ENCODE assay signal across 1 cellular context in the genomic region with DNA sequence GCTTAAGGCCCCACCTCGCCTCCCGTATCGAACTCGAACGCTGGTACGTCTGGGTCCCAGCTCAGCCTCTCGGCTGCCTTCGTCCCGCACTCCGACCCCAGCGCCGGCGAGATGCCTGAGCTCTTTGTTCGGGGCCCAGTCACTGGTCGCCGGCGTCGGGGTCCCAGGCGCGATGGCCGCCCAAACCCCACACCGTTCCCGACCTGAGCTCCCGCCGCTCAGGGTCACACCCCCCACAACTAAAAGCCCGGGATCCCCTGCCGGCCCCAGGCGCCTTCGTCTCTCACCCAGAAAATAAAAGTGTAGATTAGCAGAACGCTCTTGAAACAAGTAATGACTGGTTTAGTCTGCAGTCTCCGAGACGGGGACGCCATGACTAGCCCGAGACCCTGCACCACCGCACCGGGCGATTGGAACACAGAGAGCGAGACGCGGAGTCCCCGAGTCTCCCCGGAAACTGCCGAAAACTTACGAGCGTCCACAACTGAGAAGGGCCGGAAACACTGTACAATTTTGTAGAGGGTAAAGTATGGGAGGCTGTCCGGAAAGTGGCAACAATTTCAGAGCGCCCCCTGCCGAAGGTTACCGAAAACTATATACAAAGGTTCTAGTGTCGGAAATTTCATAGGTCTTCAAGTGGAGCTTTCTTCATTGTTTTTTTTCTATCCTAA.
TF ChIP-seq lines count a peak whose summit lies in the region.

A gene with protein sequence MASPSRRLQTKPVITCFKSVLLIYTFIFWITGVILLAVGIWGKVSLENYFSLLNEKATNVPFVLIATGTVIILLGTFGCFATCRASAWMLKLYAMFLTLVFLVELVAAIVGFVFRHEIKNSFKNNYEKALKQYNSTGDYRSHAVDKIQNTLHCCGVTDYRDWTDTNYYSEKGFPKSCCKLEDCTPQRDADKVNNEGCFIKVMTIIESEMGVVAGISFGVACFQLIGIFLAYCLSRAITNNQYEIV (minus strand): TSS at position 486 of the 671 bp plus-strand sequence. CDS start 112 bp downstream, at position 374.

TF ChIP-seq in GM12878, 131 proteins besides CTCF, POLR2A, EP300 and RAD21:
- TF ChIP-seq ATF7 (IDR thresholded peaks at IDR 0.05; ENCODE audit: low read depth), result no peak
- TF ChIP-seq, protein P1, sequence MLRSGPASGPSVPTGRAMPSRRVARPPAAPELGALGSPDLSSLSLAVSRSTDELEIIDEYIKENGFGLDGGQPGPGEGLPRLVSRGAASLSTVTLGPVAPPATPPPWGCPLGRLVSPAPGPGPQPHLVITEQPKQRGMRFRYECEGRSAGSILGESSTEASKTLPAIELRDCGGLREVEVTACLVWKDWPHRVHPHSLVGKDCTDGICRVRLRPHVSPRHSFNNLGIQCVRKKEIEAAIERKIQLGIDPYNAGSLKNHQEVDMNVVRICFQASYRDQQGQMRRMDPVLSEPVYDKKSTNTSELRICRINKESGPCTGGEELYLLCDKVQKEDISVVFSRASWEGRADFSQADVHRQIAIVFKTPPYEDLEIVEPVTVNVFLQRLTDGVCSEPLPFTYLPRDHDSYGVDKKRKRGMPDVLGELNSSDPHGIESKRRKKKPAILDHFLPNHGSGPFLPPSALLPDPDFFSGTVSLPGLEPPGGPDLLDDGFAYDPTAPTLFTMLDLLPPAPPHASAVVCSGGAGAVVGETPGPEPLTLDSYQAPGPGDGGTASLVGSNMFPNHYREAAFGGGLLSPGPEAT (IDR thresholded peaks at IDR 0.05; ENCODE audit: low read depth), result no peak
- TF ChIP-seq WRNIP1 (IDR thresholded peaks at IDR 0.05; ENCODE audit: borderline replicate concordance, low read depth, low read length), result no peak
- TF ChIP-seq MTA3 (IDR thresholded peaks at IDR 0.05; ENCODE audit: borderline replicate concordance, low read length), result no peak
- TF ChIP-seq, protein P2, sequence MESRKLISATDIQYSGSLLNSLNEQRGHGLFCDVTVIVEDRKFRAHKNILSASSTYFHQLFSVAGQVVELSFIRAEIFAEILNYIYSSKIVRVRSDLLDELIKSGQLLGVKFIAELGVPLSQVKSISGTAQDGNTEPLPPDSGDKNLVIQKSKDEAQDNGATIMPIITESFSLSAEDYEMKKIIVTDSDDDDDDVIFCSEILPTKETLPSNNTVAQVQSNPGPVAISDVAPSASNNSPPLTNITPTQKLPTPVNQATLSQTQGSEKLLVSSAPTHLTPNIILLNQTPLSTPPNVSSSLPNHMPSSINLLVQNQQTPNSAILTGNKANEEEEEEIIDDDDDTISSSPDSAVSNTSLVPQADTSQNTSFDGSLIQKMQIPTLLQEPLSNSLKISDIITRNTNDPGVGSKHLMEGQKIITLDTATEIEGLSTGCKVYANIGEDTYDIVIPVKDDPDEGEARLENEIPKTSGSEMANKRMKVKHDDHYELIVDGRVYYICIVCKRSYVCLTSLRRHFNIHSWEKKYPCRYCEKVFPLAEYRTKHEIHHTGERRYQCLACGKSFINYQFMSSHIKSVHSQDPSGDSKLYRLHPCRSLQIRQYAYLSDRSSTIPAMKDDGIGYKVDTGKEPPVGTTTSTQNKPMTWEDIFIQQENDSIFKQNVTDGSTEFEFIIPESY (IDR thresholded peaks at IDR 0.05), result no peak
- TF ChIP-seq, protein P3, sequence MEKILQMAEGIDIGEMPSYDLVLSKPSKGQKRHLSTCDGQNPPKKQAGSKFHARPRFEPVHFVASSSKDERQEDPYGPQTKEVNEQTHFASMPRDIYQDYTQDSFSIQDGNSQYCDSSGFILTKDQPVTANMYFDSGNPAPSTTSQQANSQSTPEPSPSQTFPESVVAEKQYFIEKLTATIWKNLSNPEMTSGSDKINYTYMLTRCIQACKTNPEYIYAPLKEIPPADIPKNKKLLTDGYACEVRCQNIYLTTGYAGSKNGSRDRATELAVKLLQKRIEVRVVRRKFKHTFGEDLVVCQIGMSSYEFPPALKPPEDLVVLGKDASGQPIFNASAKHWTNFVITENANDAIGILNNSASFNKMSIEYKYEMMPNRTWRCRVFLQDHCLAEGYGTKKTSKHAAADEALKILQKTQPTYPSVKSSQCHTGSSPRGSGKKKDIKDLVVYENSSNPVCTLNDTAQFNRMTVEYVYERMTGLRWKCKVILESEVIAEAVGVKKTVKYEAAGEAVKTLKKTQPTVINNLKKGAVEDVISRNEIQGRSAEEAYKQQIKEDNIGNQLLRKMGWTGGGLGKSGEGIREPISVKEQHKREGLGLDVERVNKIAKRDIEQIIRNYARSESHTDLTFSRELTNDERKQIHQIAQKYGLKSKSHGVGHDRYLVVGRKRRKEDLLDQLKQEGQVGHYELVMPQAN (conservative IDR thresholded peaks at IDR 0.05), result no peak
- no peak for TF ChIP-seq ESRRA (IDR thresholded peaks at IDR 0.05; ENCODE audit: low read length)
- TF ChIP-seq, protein P4, sequence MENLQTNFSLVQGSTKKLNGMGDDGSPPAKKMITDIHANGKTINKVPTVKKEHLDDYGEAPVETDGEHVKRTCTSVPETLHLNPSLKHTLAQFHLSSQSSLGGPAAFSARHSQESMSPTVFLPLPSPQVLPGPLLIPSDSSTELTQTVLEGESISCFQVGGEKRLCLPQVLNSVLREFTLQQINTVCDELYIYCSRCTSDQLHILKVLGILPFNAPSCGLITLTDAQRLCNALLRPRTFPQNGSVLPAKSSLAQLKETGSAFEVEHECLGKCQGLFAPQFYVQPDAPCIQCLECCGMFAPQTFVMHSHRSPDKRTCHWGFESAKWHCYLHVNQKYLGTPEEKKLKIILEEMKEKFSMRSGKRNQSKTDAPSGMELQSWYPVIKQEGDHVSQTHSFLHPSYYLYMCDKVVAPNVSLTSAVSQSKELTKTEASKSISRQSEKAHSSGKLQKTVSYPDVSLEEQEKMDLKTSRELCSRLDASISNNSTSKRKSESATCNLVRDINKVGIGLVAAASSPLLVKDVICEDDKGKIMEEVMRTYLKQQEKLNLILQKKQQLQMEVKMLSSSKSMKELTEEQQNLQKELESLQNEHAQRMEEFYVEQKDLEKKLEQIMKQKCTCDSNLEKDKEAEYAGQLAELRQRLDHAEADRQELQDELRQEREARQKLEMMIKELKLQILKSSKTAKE (IDR thresholded peaks at IDR 0.05; ENCODE audit: low read depth, poor library complexity, severe bottlenecking), result no peak
- TF ChIP-seq SMARCA5 (IDR thresholded peaks at IDR 0.05), result no peak
- no peak for TF ChIP-seq HDGF (IDR thresholded peaks at IDR 0.05)
- TF ChIP-seq, protein P5, sequence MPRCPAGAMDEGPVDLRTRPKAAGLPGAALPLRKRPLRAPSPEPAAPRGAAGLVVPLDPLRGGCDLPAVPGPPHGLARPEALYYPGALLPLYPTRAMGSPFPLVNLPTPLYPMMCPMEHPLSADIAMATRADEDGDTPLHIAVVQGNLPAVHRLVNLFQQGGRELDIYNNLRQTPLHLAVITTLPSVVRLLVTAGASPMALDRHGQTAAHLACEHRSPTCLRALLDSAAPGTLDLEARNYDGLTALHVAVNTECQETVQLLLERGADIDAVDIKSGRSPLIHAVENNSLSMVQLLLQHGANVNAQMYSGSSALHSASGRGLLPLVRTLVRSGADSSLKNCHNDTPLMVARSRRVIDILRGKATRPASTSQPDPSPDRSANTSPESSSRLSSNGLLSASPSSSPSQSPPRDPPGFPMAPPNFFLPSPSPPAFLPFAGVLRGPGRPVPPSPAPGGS (IDR thresholded peaks at IDR 0.05; ENCODE audit: borderline replicate concordance, insufficient read depth, low read depth, low read length, poor library complexity, severe bottlenecking), result no peak
- TF ChIP-seq ZSCAN29 (IDR thresholded peaks at IDR 0.05), result no peak
- no peak for TF ChIP-seq PML (IDR thresholded peaks at IDR 0.05; ENCODE audit: low read length)
- no peak for TF ChIP-seq GABPA (IDR thresholded peaks at IDR 0.05; ENCODE audit: low read depth)
- TF ChIP-seq POLR2AphosphoS2 (IDR thresholded peaks at IDR 0.05; ENCODE audit: low read depth, low read length), result no peak
- no peak for TF ChIP-seq TARDBP (IDR thresholded peaks at IDR 0.05; ENCODE audit: borderline replicate concordance)
- TF ChIP-seq SMC3 (IDR thresholded peaks at IDR 0.05; ENCODE audit: borderline replicate concordance, low read length), result no peak
- TF ChIP-seq, protein P6, sequence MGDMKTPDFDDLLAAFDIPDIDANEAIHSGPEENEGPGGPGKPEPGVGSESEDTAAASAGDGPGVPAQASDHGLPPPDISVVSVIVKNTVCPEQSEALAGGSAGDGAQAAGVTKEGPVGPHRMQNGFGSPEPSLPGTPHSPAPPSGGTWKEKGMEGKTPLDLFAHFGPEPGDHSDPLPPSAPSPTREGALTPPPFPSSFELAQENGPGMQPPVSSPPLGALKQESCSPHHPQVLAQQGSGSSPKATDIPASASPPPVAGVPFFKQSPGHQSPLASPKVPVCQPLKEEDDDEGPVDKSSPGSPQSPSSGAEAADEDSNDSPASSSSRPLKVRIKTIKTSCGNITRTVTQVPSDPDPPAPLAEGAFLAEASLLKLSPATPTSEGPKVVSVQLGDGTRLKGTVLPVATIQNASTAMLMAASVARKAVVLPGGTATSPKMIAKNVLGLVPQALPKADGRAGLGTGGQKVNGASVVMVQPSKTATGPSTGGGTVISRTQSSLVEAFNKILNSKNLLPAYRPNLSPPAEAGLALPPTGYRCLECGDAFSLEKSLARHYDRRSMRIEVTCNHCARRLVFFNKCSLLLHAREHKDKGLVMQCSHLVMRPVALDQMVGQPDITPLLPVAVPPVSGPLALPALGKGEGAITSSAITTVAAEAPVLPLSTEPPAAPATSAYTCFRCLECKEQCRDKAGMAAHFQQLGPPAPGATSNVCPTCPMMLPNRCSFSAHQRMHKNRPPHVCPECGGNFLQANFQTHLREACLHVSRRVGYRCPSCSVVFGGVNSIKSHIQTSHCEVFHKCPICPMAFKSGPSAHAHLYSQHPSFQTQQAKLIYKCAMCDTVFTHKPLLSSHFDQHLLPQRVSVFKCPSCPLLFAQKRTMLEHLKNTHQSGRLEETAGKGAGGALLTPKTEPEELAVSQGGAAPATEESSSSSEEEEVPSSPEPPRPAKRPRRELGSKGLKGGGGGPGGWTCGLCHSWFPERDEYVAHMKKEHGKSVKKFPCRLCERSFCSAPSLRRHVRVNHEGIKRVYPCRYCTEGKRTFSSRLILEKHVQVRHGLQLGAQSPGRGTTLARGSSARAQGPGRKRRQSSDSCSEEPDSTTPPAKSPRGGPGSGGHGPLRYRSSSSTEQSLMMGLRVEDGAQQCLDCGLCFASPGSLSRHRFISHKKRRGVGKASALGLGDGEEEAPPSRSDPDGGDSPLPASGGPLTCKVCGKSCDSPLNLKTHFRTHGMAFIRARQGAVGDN (IDR thresholded peaks at IDR 0.05), result no peak
- no peak for TF ChIP-seq ASH2L (IDR thresholded peaks at IDR 0.05; ENCODE audit: borderline replicate concordance, low read depth)
